Comparison of ENCODE assay signal across 8 cellular contexts in the genomic region with DNA sequence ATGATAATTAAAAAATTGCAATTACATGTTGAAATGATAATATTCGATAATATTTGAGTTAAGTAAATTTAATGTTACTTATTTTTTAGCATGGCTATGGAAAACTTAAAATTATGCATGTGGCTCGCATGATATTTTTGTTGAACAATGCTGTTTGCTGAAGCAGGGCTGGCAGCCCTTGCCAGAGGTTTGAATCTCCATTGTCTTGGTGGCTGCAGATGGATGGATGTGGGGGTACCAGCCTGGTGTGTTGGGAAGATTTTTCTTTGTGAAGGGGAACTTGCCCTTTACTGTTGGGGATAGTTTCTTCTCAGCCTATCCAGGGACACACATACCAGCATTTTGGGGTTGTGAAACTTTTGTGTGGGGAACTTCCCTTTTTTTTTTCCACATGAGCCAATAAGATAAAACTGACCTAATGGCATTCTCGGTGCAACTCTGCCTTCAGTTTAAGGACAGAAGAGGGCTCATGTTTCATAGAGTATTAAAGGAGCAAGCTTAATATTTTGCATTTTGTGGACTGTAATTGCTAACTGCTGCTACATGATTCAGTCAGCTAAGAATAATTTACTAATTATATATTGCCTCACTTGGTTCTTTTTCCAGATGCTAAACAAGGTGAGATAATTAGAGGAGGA. TPM values are rescaled to one million over a fixed set of nuclear protein-coding genes. Genes with fewer than 3 reads are reported as not detected.
A peak's percentile ranks its signal among the peaks of the same experiment; 100 is the strongest.
DNase-seq lines count a peak whose midpoint lies in the region; ATAC-seq and TF ChIP-seq lines count a peak whose summit lies in the region.

No MANE protein-coding gene starts in this region.

- peaks cover 34% of the 10 kb centered on the region for H3K4me1 Mint-ChIP-seq in brain
- H3K4me1 Mint-ChIP-seq in natural killer cell treated with Interleukin-12 subunit alpha and Interleukin-12 subunit beta and Interleukin-15 and Interleukin-18, amount 100 ng/mL, for 72 hours (ENCODE audit: low read depth in 2 of 2): peaks cover 25 to 32% of the 10 kb centered on the region in 2 donors

- ATAC-seq in GM21576 (IDR thresholded peaks at IDR 0.05; ENCODE audit: unreplicated experiment): peak; percentile 45
- peak in 1 of 2 donors; percentile 50 for ATAC-seq in natural killer cell treated with Interleukin-12 subunit alpha and Interleukin-12 subunit beta and Interleukin-15 and Interleukin-18, amount 100 ng/mL, for 72 hours
- no peak for ATAC-seq in HG03039 (IDR thresholded peaks at IDR 0.05; ENCODE audit: unreplicated experiment)
- no peak for ATAC-seq in GM19455 (IDR thresholded peaks at IDR 0.05; ENCODE audit: unreplicated experiment)

- no peaks in the 10 kb centered on the region for H3K9me3 ChIP-seq in Karpas-422 (ENCODE audit: low read length)

- H3K27me3 Mint-ChIP-seq in brain: no peaks in the 10 kb centered on the region
- no peaks in the 10 kb centered on the region for H3K27me3 Mint-ChIP-seq in natural killer cell treated with Interleukin-12 subunit alpha and Interleukin-12 subunit beta and Interleukin-15 and Interleukin-18, amount 100 ng/mL, for 72 hours

- no peaks in the 10 kb centered on the region for H3K9me2 ChIP-seq in Karpas-422 (replicated peaks; ENCODE audit: insufficient read depth, low read length)

- H4K20me1 ChIP-seq in Karpas-422 (ENCODE audit: insufficient read depth, low read depth, low read length): 0 out of 2 replicates have a peak, but pooled peaks cover 5% of the 10 kb centered on the region

- peak overlapping the region; percentile 95 for H3K27ac ChIP-seq in Karpas-422 (ENCODE audit: low read length)

- no peaks in the 10 kb centered on the region for H3K27me3 ChIP-seq in Karpas-422 (ENCODE audit: low read length)

- no peaks in the 10 kb centered on the region for H3K9me3 Mint-ChIP-seq in brain
- no peaks in the 10 kb centered on the region for H3K9me3 Mint-ChIP-seq in natural killer cell treated with Interleukin-12 subunit alpha and Interleukin-12 subunit beta and Interleukin-15 and Interleukin-18, amount 100 ng/mL, for 72 hours

- H3K36me3 ChIP-seq in Karpas-422 (ENCODE audit: insufficient read depth, low read length): peaks cover 17% of the 10 kb centered on the region; the same call in 1 of the 2 replicates

- no peak for TF ChIP-seq CTCF in GM12865 (IDR thresholded peaks at IDR 0.05; ENCODE audit: insufficient read depth, low read depth, low read length, missing control alignments)
- TF ChIP-seq CTCF in brain (conservative IDR thresholded peaks at IDR 0.05): no peak

- H3K79me2 ChIP-seq in Karpas-422 (ENCODE audit: low read length): peaks cover 82% of the 10 kb centered on the region

- H3K9ac ChIP-seq in Karpas-422 (ENCODE audit: low read length): peak overlapping the region; percentile 65

- H3K27ac Mint-ChIP-seq in brain: peak overlapping the region in 3 of 5 experiments; percentile 55 to 75 (median 73)
- peak overlapping the region; percentile 38 to 82 for H3K27ac Mint-ChIP-seq in natural killer cell treated with Interleukin-12 subunit alpha and Interleukin-12 subunit beta and Interleukin-15 and Interleukin-18, amount 100 ng/mL, for 72 hours

- H3K36me3 Mint-ChIP-seq in brain: peaks cover 11% of the 10 kb centered on the region
- peaks cover 7% of the 10 kb centered on the region for H3K36me3 Mint-ChIP-seq in natural killer cell treated with Interleukin-12 subunit alpha and Interleukin-12 subunit beta and Interleukin-15 and Interleukin-18, amount 100 ng/mL, for 72 hours

- H3K4me2 ChIP-seq in Karpas-422 (ENCODE audit: low read depth, low read length, poor library complexity, severe bottlenecking): peak overlapping the region; percentile 83

- DNase-seq in GM12865 (ENCODE audit: low read depth): peak; percentile 77
- DNase-seq in Karpas-422: peak; percentile 96
- DNase-seq in natural killer cell treated with Interleukin-12 subunit alpha and Interleukin-12 subunit beta and Interleukin-15 and Interleukin-18, amount 100 ng/mL, for 72 hours (ENCODE audit: low spot score): no peak
- DNase-seq in central memory CD4-positive, alpha-beta T cell: no peak

- no peak overlapping the region for H2AFZ ChIP-seq in Karpas-422 (ENCODE audit: low read length)

- peaks cover 94% of the 10 kb centered on the region for H3K4me1 ChIP-seq in Karpas-422 (ENCODE audit: low read length)

- H3K4me3 Mint-ChIP-seq in brain: peak overlapping the region in 2 of 5 experiments; percentile 2 to 11
- H3K4me3 Mint-ChIP-seq in natural killer cell treated with Interleukin-12 subunit alpha and Interleukin-12 subunit beta and Interleukin-15 and Interleukin-18, amount 100 ng/mL, for 72 hours: peak overlapping the region; percentile 4

- H3K4me3 ChIP-seq in GM12865 (ENCODE audit: low read depth, low read length): peak overlapping the region; percentile 25
- peak overlapping the region; percentile 41 for H3K4me3 ChIP-seq in Karpas-422 (ENCODE audit: low read length)

RNA-seq across cellular contexts. Expression of gene RASSF3, which starts 8.8 kb away (rescaled TPM):
- 21.5 and 27.4 TPM in 2 replicates for total RNA-seq in Karpas-422 (2014; rRNA removed; shearing (Covaris generic); ENCODE audit: low replicate concordance)
- polyA plus RNA-seq in brain (ENCODE audit: insufficient read depth, low read depth, low replicate concordance): 10.1 TPM
- total RNA-seq in natural killer cell treated with Interleukin-12 subunit alpha and Interleukin-12 subunit beta and Interleukin-15 and Interleukin-18, amount 100 ng/mL, for 72 hours: 10 to 100 TPM; 64.3 to 92.1 TPM

Comparison
In these comparisons a context has a peak if more than half of its experiments do, and no peak if none do; other contexts are left out.
1. DNase-seq: peak in GM12865 (single experiment) and Karpas-422 (single experiment); none in natural killer cell treated with Interleukin-12 subunit alpha and Interleukin-12 subunit beta and Interleukin-15 and Interleukin-18, amount 100 ng/mL, for 72 hours (single experiment) and central memory CD4-positive, alpha-beta T cell (single experiment).